2 cellular contexts compared by ENCODE assay signal in genomic region chr5:38426493-38426892, GRCh38.
TF ChIP-seq lines count a peak whose summit lies in the region.

No MANE protein-coding gene starts in this region.

TF ChIP-seq in IMR-90, 13 proteins besides CTCF, POLR2A, EP300 and RAD21:
- no peak for TF ChIP-seq ELK1 (IDR thresholded peaks at IDR 0.05; ENCODE audit: borderline replicate concordance, low read depth, low read length)
- no peak for TF ChIP-seq NFE2L2 (IDR thresholded peaks at IDR 0.05; ENCODE audit: low read depth, low read length)
- peak; percentile 79 for TF ChIP-seq CEBPB (IDR thresholded peaks at IDR 0.05; ENCODE audit: low read depth, low read length)
- no peak for TF ChIP-seq MAFK (IDR thresholded peaks at IDR 0.05; ENCODE audit: low read depth, low read length)

TF ChIP-seq in K562, 482 proteins besides CTCF, POLR2A, EP300 and RAD21:
- TF ChIP-seq TCF7 (IDR thresholded peaks at IDR 0.05; ENCODE audit: borderline replicate concordance) (no peak), HCFC1 (IDR thresholded peaks at IDR 0.05; ENCODE audit: low read depth, low read length) (0 out of 2 replicates have a peak, but pooled peaks have one; percentile 22), SIN3B (IDR thresholded peaks at IDR 0.05; ENCODE audit: low read depth) (no peak), PRDM10 (IDR thresholded peaks at IDR 0.05; ENCODE audit: partially characterized antibody) (peak; percentile 19), C11orf30 (IDR thresholded peaks at IDR 0.05; ENCODE audit: low read depth) (no peak), CEBPG (CRISPR knock-in tag; IDR thresholded peaks at IDR 0.05) (no peak), CEBPG (tag; conservative IDR thresholded peaks at IDR 0.05 in 1 of 2, IDR thresholded peaks at IDR 0.05 in 1 of 2) (peak in 1 of 2 experiments; percentile 56; a peak in 1 of 4 replicates)
